In genomic region chr18:58402247-58402646, GRCh38 we compare ENCODE assay signal across 9 cellular contexts.
DNase-seq lines count a peak whose midpoint lies in the region; ATAC-seq, FAIRE-seq and TF ChIP-seq lines count a peak whose summit lies in the region.
"Had no signal": no experiment of that assay in that cellular context is flagged by ENCODE, and none has a peak within 500 bp of the region (broad histone marks: within the 10 kb centered on the region; RNA-seq: fewer than 3 reads in every experiment).

No MANE protein-coding gene starts in this region.

- ATAC-seq in foreskin keratinocyte (peak; percentile 46), GM19395 (IDR thresholded peaks at IDR 0.05; ENCODE audit: unreplicated experiment) (no peak)

- no peaks in the 10 kb centered on the region for H3K9me3 ChIP-seq in small intestine (ENCODE audit: control insufficient read depth, low read depth)

- TF ChIP-seq CTCF in foreskin keratinocyte (conservative IDR thresholded peaks at IDR 0.05) = peak; percentile 29

- no peak overlapping the region for H3K27ac ChIP-seq in foreskin keratinocyte
- H3K27ac ChIP-seq in small intestine (ENCODE audit: low read depth in 1 of 2, low read length in 1 of 2) = no peak overlapping the region

- DNase-seq in NCI-H1105 (lab: John Stamatoyannopoulos, UW) = peak; percentile 6
- DNase-seq in SHP77 treated with DMSO at 0.1 percent for 48 hours (lab: John Stamatoyannopoulos, UW) = peak; percentile 27
- DNase-seq in foreskin keratinocyte = peak; percentile 59 to 71
- peak; percentile 48 for DNase-seq in small intestine
- no peak for DNase-seq in mucosa of gallbladder (ENCODE audit: low spot score)
- DNase-seq in GM12891 (ENCODE audit: insufficient read length, low spot score) = no peak
- DNase-seq: SIG-M5 had no signal

- no peaks in the 10 kb centered on the region for H3K36me3 ChIP-seq in small intestine (ENCODE audit: control insufficient read depth in 2 of 2, insufficient read depth in 2 of 2, low read length in 2 of 2)

- peaks cover 4% of the 10 kb centered on the region for H3K4me1 ChIP-seq in foreskin keratinocyte
- no peaks in the 10 kb centered on the region for H3K4me1 ChIP-seq in small intestine (ENCODE audit: control insufficient read depth in 2 of 2, insufficient read depth in 1 of 2, low read depth in 1 of 2, low read length in 1 of 2)

- no peak for TF ChIP-seq POLR2A in GM12891 (IDR thresholded peaks at IDR 0.05; ENCODE audit: low read depth, low read length)

- WGBS in small intestine, 3 donors = 33 to 52% (median 49%) methylated on average over 9 of the region's 9 CpGs

- FAIRE-seq in small intestine (lab: Jason Lieb, UNC) (no peak), GM12891 (lab: Jason Lieb, UNC) (no peak)
- FAIRE-seq: endometrium had no signal

- H3K4me3 ChIP-seq in small intestine (ENCODE audit: low read depth in 1 of 2, low read length in 2 of 2) = no peak overlapping the region

- H3K27me3 ChIP-seq in foreskin keratinocyte (peaks cover 4% of the 10 kb centered on the region), small intestine (ENCODE audit: control insufficient read depth in 2 of 2, insufficient read depth in 2 of 2, low read length in 2 of 2) (no peaks in the 10 kb centered on the region)

TF ChIP-seq in GM12891, 5 proteins besides CTCF, POLR2A, EP300 and RAD21:
- TF ChIP-seq POU2F2 (IDR thresholded peaks at IDR 0.05; ENCODE audit: low read depth, low read length) (no peak), PAX5 (IDR thresholded peaks at IDR 0.05; ENCODE audit: insufficient read depth, low read length, severe bottlenecking) (no peak), SPI1 (IDR thresholded peaks at IDR 0.05; ENCODE audit: low read depth, low read length) (no peak), TAF1 (IDR thresholded peaks at IDR 0.05; ENCODE audit: low read depth, low read length) (no peak)

Comparison
In these comparisons a context has a peak if more than half of its experiments do, and no peak if none do; other contexts are left out.
1. DNase-seq: peak in NCI-H1105 (single experiment), SHP77 treated with DMSO at 0.1 percent for 48 hours (single experiment), foreskin keratinocyte (2 of 2) and small intestine (single experiment); none in mucosa of gallbladder (single experiment) and GM12891 (single experiment).